In genomic region chr14:78022059-78022458, GRCh38 we compare ENCODE assay signal across 9 cellular contexts.
DNase-seq lines count a peak whose midpoint lies in the region; ATAC-seq and TF ChIP-seq lines count a peak whose summit lies in the region.
"Had no signal": no experiment of that assay in that cellular context is flagged by ENCODE, and none has a peak within 500 bp of the region (broad histone marks: within the 10 kb centered on the region; RNA-seq: fewer than 3 reads in every experiment).

No MANE protein-coding gene starts in this region.

- H3K4me3 ChIP-seq in SK-N-SH (ENCODE audit: low read depth in 2 of 2, low read length in 1 of 2) (peak overlapping the region in 1 of 2 experiments; percentile 50; a peak in 1 of 4 replicates), astrocyte of the spinal cord (ENCODE audit: low read depth, low read length) (no peak overlapping the region)
- H3K4me3 ChIP-seq: BLaER1 treated with 17β-estradiol and CSF1 and Interleukin-3, amounts not matched to agents 10 nM and 100 nM had no signal

- no peak for TF ChIP-seq EP300 in SK-N-SH (IDR thresholded peaks at IDR 0.05; ENCODE audit: borderline replicate concordance in 1 of 2, low read depth in 1 of 2, low read length in 1 of 2)
- no peak for TF ChIP-seq EP300 in Ishikawa (IDR thresholded peaks at IDR 0.05; ENCODE audit: borderline replicate concordance)

- no peaks in the 10 kb centered on the region for H3K9me3 ChIP-seq in SK-N-SH
- H3K9me3 ChIP-seq: BLaER1 treated with 17β-estradiol and CSF1 and Interleukin-3, amounts not matched to agents 10 nM and 100 nM had no signal

- no peaks in the 10 kb centered on the region for H3K36me3 ChIP-seq in SK-N-SH (replicated peaks in 1 of 2; ENCODE audit: control insufficient read depth in 1 of 2, insufficient read depth in 2 of 2, low read length in 1 of 2)
- H3K36me3 ChIP-seq: BLaER1 treated with 17β-estradiol and CSF1 and Interleukin-3, amounts not matched to agents 10 nM and 100 nM had no signal

- CTCF ChIA-PET in SK-N-SH (lab: Yijun Ruan, JAX) = interaction anchor here (0.6 to 3.3 kb wide), 18 partner anchors 9 to 672 kb away, joined by 3 to 23 read pairs (median 3); no protein-coding TSS in a partner anchor

- 33% methylated on average over 5 of the region's 5 CpGs for WGBS in SK-N-SH (ENCODE audit: low lambda C conversion rate)

- peak; percentile 77 for TF ChIP-seq RAD21 in SK-N-SH (IDR thresholded peaks at IDR 0.05; ENCODE audit: low read length)
- peak; percentile 88 for TF ChIP-seq RAD21 in Ishikawa (IDR thresholded peaks at IDR 0.05; ENCODE audit: low read depth)

- no peak overlapping the region for H3K9ac ChIP-seq in SK-N-SH
- H3K9ac ChIP-seq: BLaER1 treated with 17β-estradiol and CSF1 and Interleukin-3, amounts not matched to agents 10 nM and 100 nM had no signal

- no peaks in the 10 kb centered on the region for H4K20me1 ChIP-seq in SK-N-SH (ENCODE audit: insufficient read depth)
- H4K20me1 ChIP-seq: BLaER1 treated with 17β-estradiol and CSF1 and Interleukin-3, amounts not matched to agents 10 nM and 100 nM had no signal

- H3K79me2 ChIP-seq in SK-N-SH (ENCODE audit: insufficient read depth) = no peaks in the 10 kb centered on the region

- H3K4me1 ChIP-seq in SK-N-SH (ENCODE audit: control insufficient read depth in 1 of 2, insufficient read depth in 2 of 2, low read depth in 1 of 2, low read length in 1 of 2) = no peaks in the 10 kb centered on the region

- ATAC-seq in SK-N-SH treated with all-trans-retinoic acid at 6 μM for 48 hours (no peak), GM21515 (IDR thresholded peaks at IDR 0.05; ENCODE audit: unreplicated experiment) (peak; percentile 92), left lobe of liver (peak; percentile 75)
- peak; percentile 52 for ATAC-seq in stimulated activated naive CD8-positive, alpha-beta T cell treated with anti-CD3 and anti-CD28 coated beads, Interleukin-15, Interleukin-2, amounts not matched to agents 100 U/mL and 50 U/mL, for 24 hours

- H3K4me2 ChIP-seq in SK-N-SH = no peak overlapping the region
- H3K4me2 ChIP-seq: BLaER1 treated with 17β-estradiol and CSF1 and Interleukin-3, amounts not matched to agents 10 nM and 100 nM had no signal

- DNase-seq in SK-N-SH (peak; percentile 67), NOMO-1 treated with dmso at 0.1 percent for 144 hours (lab: John Stamatoyannopoulos, UW; ENCODE audit: unreplicated experiment) (peak; percentile 64), astrocyte of the spinal cord (ENCODE audit: low read depth, low spot score) (peak; percentile 47), left lobe of liver (ENCODE audit: low spot score) (no peak)
- peak; percentile 74 for DNase-seq in stimulated activated naive CD8-positive, alpha-beta T cell treated with anti-CD3 and anti-CD28 coated beads, Interleukin-15, Interleukin-2, amounts not matched to agents 100 U/mL and 50 U/mL, for 24 hours

- H3F3A ChIP-seq in SK-N-SH (replicated peaks; ENCODE audit: insufficient read depth) = no peaks in the 10 kb centered on the region

- peak; percentile 39 for TF ChIP-seq CTCF in SK-N-SH (IDR thresholded peaks at IDR 0.05)
- TF ChIP-seq CTCF in astrocyte of the spinal cord (IDR thresholded peaks at IDR 0.05; ENCODE audit: low read depth, low read length) = peak; percentile 61

- no peaks in the 10 kb centered on the region for H3K27me3 ChIP-seq in SK-N-SH (ENCODE audit: insufficient read depth)
- H3K27me3 ChIP-seq: BLaER1 treated with 17β-estradiol and CSF1 and Interleukin-3, amounts not matched to agents 10 nM and 100 nM had no signal

- in situ Hi-C loops in astrocyte of the spinal cord (cut with HindIII; ENCODE audit: low sequenced_read_pairs) = no loop called here

- H2AFZ ChIP-seq in SK-N-SH (ENCODE audit: low read depth) = no peak overlapping the region

- POLR2A ChIA-PET in SK-N-SH (lab: Yijun Ruan, JAX) = no interaction called here

- H3K9me2 ChIP-seq in SK-N-SH = no peaks in the 10 kb centered on the region

- H3K27ac ChIP-seq in SK-N-SH (ENCODE audit: low read depth in 2 of 2, low read length in 1 of 2) = no peak overlapping the region

TF ChIP-seq in SK-N-SH, 30 proteins besides CTCF, POLR2A, EP300 and RAD21:
- TF ChIP-seq SMC3 (IDR thresholded peaks at IDR 0.05; ENCODE audit: low read depth, low read length) (peak; percentile 41; the same call in 1 of the 2 replicates), RFX5 (IDR thresholded peaks at IDR 0.05; ENCODE audit: low read length) (no peak), RCOR1 (IDR thresholded peaks at IDR 0.05; ENCODE audit: low read length) (no peak), ELF1 (IDR thresholded peaks at IDR 0.05) (no peak)
TF ChIP-seq in SK-N-SH: peak in this region for 1.

TF ChIP-seq in SK-N-SH treated with all-trans-retinoic acid at 6 μM for 48 hours, 23 proteins besides CTCF, POLR2A, EP300 and RAD21 (continues in another document):
- TF ChIP-seq ZNF565 (CRISPR knock-in tag; conservative IDR thresholded peaks at IDR 0.05; ENCODE audit: low read depth) (no peak), TSHZ2 (CRISPR knock-in tag; IDR thresholded peaks at IDR 0.05) (no peak), OSR1 (CRISPR knock-in tag; IDR thresholded peaks at IDR 0.05) (no peak), BACH2 (CRISPR knock-in tag; IDR thresholded peaks at IDR 0.05; ENCODE audit: borderline replicate concordance) (no peak), ZFP30 (CRISPR knock-in tag; IDR thresholded peaks at IDR 0.05) (no peak), PPARA (CRISPR knock-in tag; IDR thresholded peaks at IDR 0.05; ENCODE audit: borderline replicate concordance) (no peak), TOX (CRISPR knock-in tag; IDR thresholded peaks at IDR 0.05; ENCODE audit: borderline replicate concordance) (no peak), ZNF70 (CRISPR knock-in tag; IDR thresholded peaks at IDR 0.05) (no peak)

TF ChIP-seq in Ishikawa, 13 proteins besides CTCF, POLR2A, EP300 and RAD21:
- peak; percentile 70 for TF ChIP-seq YY1 (IDR thresholded peaks at IDR 0.05; ENCODE audit: low read depth)
- no peak for TF ChIP-seq ZBTB7A (IDR thresholded peaks at IDR 0.05; ENCODE audit: low read depth)
TF ChIP-seq in Ishikawa: peak in this region for 1.
